In the genomic region with DNA sequence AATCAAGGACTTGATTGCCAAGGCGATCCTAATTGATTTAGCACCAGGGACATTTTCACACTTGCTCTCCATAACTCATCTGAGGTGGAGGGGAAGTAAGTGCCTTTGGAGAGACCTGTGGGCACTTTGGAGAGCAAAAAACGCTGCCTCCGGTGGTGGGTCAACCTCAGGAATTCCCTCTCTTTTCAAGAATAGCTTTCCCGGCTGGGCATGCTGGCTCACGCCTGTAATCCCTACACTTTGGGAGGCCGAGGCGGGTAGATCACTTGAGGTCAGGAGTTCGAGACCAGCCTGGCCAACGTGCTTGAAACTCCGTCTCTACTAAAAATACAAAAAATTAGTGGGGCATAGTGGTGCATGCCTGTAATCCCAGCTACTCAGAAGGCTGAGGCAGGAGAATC, we compare ENCODE assay signal across 8 cellular contexts. TPM values are rescaled to one million over a fixed set of nuclear protein-coding genes. Genes with fewer than 3 reads are reported as not detected.
DNase-seq lines count a peak whose midpoint lies in the region; ATAC-seq and TF ChIP-seq lines count a peak whose summit lies in the region.

No MANE protein-coding gene starts in this region.

- H3K9me3 ChIP-seq in AG04450 (ENCODE audit: control insufficient read depth, insufficient read depth, low read length) (no peaks in the 10 kb centered on the region), muscle layer of duodenum (ENCODE audit: control insufficient read depth in 1 of 2, low read length in 2 of 2) (no peaks in the 10 kb centered on the region)

- no peak overlapping the region for H3K4me3 ChIP-seq in AG04450 (ENCODE audit: low read depth, low read length)
- H3K4me3 ChIP-seq in HL-60 (replicated peaks; ENCODE audit: insufficient read depth, low read length): no peak overlapping the region
- no peak overlapping the region for H3K4me3 ChIP-seq in astrocyte of the spinal cord (ENCODE audit: low read depth, low read length)
- H3K4me3 ChIP-seq in muscle layer of duodenum (ENCODE audit: low read depth in 1 of 2, low read length in 2 of 2): peak overlapping the region; percentile 60 to 76

- CTCF ChIA-PET in AG04450 (lab: Charles Lee): interaction anchor here (1.1 to 3.0 kb wide), 5 partner anchors 18 to 100 kb away, joined by 3 to 10 read pairs (median 6); a partner anchor contains a TSS

- POLR2A ChIA-PET in AG04450 (lab: Yijun Ruan, JAX): no interaction called here

- DNase-seq in AG04450 (ENCODE audit: low read depth, low spot score): no peak
- DNase-seq in HL-60 (ENCODE audit: low read depth in 1 of 2, low spot score in 1 of 2): no peak
- DNase-seq in astrocyte of the spinal cord (ENCODE audit: low read depth, low spot score): peak; percentile 69
- DNase-seq in stimulated activated CD8-positive, alpha-beta memory T cell treated with anti-CD3 and anti-CD28 coated beads, Interleukin-4, amount 100 ng/mL, for 48 hours: no peak
- no peak for DNase-seq in mesenteric fat pad (ENCODE audit: low spot score)
- DNase-seq in stimulated activated CD4-positive, alpha-beta T cell treated with anti-CD3 and anti-CD28 coated beads, Interleukin-2, amount 100 ng/mL, for 48 hours: no peak

- H3K4me1 ChIP-seq in muscle layer of duodenum (ENCODE audit: control insufficient read depth in 1 of 2, insufficient read depth in 2 of 2, low read length in 2 of 2): peaks cover 0 to 9% of the 10 kb centered on the region in 2 donors

- in situ Hi-C loops in astrocyte of the spinal cord (cut with HindIII; ENCODE audit: low sequenced_read_pairs): no loop called here

- no peak for TF ChIP-seq CTCF in AG04450 (IDR thresholded peaks at IDR 0.05; ENCODE audit: low read depth, low read length)
- TF ChIP-seq CTCF in HL-60 (IDR thresholded peaks at IDR 0.05; ENCODE audit: insufficient read depth, low read length): no peak
- TF ChIP-seq CTCF in astrocyte of the spinal cord (IDR thresholded peaks at IDR 0.05; ENCODE audit: low read depth, low read length): no peak

- ATAC-seq in GM18858 (IDR thresholded peaks at IDR 0.05; ENCODE audit: unreplicated experiment): no peak

- H3K27me3 ChIP-seq in AG04450 (ENCODE audit: control insufficient read depth, insufficient read depth, low read length) (no peaks in the 10 kb centered on the region), HL-60 (ENCODE audit: insufficient read depth, poor library complexity, severe bottlenecking) (no peaks in the 10 kb centered on the region), muscle layer of duodenum (ENCODE audit: low read depth, low read length) (no peaks in the 10 kb centered on the region)

- peaks cover 0 to 10% of the 10 kb centered on the region in 2 donors for H3K36me3 ChIP-seq in muscle layer of duodenum (ENCODE audit: control insufficient read depth in 1 of 2, insufficient read depth in 2 of 2, low read length in 2 of 2)

- H3K27ac ChIP-seq in AG04450 (ENCODE audit: low read depth, low read length) (peak overlapping the region; percentile 21), HL-60 (replicated peaks) (peak overlapping the region; percentile 94), muscle layer of duodenum (ENCODE audit: low read length) (peak overlapping the region; percentile 85)

RNA-seq across cellular contexts. Expression of a gene that starts 49.2 kb away (rescaled TPM):
- 64.2 and 67.9 TPM in 2 replicates for polyA plus RNA-seq in AG04450 (2011; rRNA removed)
- polyA minus RNA-seq in AG04450 (2011; rRNA and poly(A)+ RNA removed): 38.9 and 52.3 TPM in 2 replicates
- total RNA-seq in mesenteric fat pad: 27.6 TPM

Comparison
In these comparisons a context has a peak if more than half of its experiments do, and no peak if none do; other contexts are left out.
1. H3K27ac ChIP-seq: peak in every context shown above with its lines; median percentile 94 in HL-60; 85 in muscle layer of duodenum; 21 in AG04450.
2. H3K4me3 ChIP-seq: peak in muscle layer of duodenum (2 of 2); none in AG04450 (single experiment), HL-60 (single experiment) and astrocyte of the spinal cord (single experiment).